20 cellular contexts compared by ENCODE assay signal in the genomic region with DNA sequence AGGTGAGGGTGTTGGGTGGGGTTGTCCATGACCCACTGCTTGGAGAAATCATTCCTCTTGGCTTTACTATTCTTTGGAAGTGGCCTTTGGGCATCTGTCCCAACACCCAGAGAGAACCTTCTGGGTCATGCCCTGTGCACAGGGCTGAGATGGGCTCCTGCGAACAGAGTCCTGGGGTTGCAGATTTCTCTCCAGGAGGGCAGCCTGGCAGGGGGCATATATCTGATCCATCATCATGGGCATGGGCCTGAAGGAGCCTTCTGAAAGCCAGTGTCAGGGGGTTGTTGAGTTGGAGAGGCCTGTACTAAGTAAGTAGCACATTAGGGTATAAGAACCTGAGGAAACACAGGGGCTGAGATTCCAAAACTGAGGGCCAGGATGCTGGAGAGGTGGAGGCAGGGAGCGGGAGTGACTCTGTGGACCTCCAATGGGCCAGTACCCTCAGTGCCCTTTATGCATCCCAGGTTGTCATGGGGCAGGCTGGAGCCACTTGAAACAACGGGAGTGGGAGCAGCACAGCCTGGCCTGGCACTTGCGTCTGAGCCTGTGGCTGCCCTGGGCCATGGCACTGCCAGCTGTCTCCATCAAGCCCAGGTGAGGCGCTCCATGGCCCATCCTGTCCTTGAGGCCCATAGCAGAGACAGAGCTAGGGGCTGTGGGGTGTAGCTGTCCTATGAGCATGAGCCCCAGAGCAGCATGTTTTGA.
A peak's percentile ranks its signal among the peaks of the same experiment; 100 is the strongest.
DNase-seq lines count a peak whose midpoint lies in the region; ATAC-seq, FAIRE-seq and TF ChIP-seq lines count a peak whose summit lies in the region.
"Had no signal": no experiment of that assay in that cellular context is flagged by ENCODE, and none has a peak within 500 bp of the region (broad histone marks: within the 10 kb centered on the region; RNA-seq: fewer than 3 reads in every experiment).

No MANE protein-coding gene starts in this region.

- TF ChIP-seq POLR2A in HepG2 (IDR thresholded peaks at IDR 0.05; ENCODE audit: insufficient read depth in 1 of 2, low read depth in 2 of 2, low read length in 2 of 2) (no peak), sigmoid colon (IDR thresholded peaks at IDR 0.05) (no peak)

- H3K4me1 Mint-ChIP-seq in activated naive CD8-positive, alpha-beta T cell treated with anti-CD3 and anti-CD28 coated beads, Interleukin-2, amount 10 ng/mL, durations not matched to agents 7 days and 5 days = no peaks in the 10 kb centered on the region
- no peaks in the 10 kb centered on the region for H3K4me1 Mint-ChIP-seq in activated naive CD8-positive, alpha-beta T cell treated with anti-CD3 and anti-CD28 coated beads for 36 hours

- H2AFZ ChIP-seq in HepG2 (ENCODE audit: low read length) = no peak overlapping the region

- H3K27me3 Mint-ChIP-seq in activated naive CD8-positive, alpha-beta T cell treated with anti-CD3 and anti-CD28 coated beads, Interleukin-2, amount 10 ng/mL, durations not matched to agents 7 days and 5 days = no peaks in the 10 kb centered on the region
- no peaks in the 10 kb centered on the region for H3K27me3 Mint-ChIP-seq in activated naive CD8-positive, alpha-beta T cell treated with anti-CD3 and anti-CD28 coated beads for 36 hours
- H3K27me3 Mint-ChIP-seq: CD4-positive, alpha-beta T cell had no signal

- no peak for TF ChIP-seq RAD21 in HepG2 (CRISPR knock-in tag; IDR thresholded peaks at IDR 0.05)

- H3K27ac ChIP-seq in HepG2 (ENCODE audit: extremely low read length, insufficient read depth, low read length) (no peak overlapping the region), sigmoid colon (no peak overlapping the region)
- H3K27ac ChIP-seq: A549 had no signal

- POLR2A ChIA-PET in activated naive CD8-positive, alpha-beta T cell treated with anti-CD3 and anti-CD28 coated beads, Interleukin-2, amount 10 ng/mL, durations not matched to agents 7 days and 5 days (lab: Charles Lee) = no interaction called here
- POLR2A ChIA-PET in HepG2 (lab: Yijun Ruan, JAX) = no interaction called here

- no peaks in the 10 kb centered on the region for H3K79me2 ChIP-seq in HepG2 (ENCODE audit: insufficient read depth, low read length)

- BruUV-seq in HepG2 (replicated peaks; lab: Mats Ljungman, UMichigan) = no TSS peak

- in situ Hi-C loops in HepG2 (cut with HindIII; ENCODE audit: extremely low pct_ligation_motif_present, low pct_unique_long_range_greater_than_20kb) = no loop called here

- no peaks in the 10 kb centered on the region for H3K36me3 ChIP-seq in HepG2 (replicated peaks in 1 of 2; ENCODE audit: control insufficient read depth in 1 of 2, insufficient read depth in 2 of 2, low read length in 2 of 2)
- H3K36me3 ChIP-seq in sigmoid colon = no peaks in the 10 kb centered on the region

- H4K20me1 ChIP-seq in HepG2 (ENCODE audit: insufficient read depth, low read length) = no peaks in the 10 kb centered on the region

- intact Hi-C loops in HepG2 (cut with micrococcal nuclease; ENCODE audit: unreplicated experiment) = no loop called here
- intact Hi-C loops in sigmoid colon (cut with DNase I) = no loop called here

- H3K4me3 ChIP-seq in HepG2 (replicated peaks in 1 of 3; ENCODE audit: insufficient read depth in 1 of 3, low read depth in 2 of 3, low read length in 3 of 3) = no peak overlapping the region
- H3K4me3 ChIP-seq in sigmoid colon = no peak overlapping the region
- H3K4me3 ChIP-seq: A549 had no signal

- H3K36me3 Mint-ChIP-seq in activated naive CD8-positive, alpha-beta T cell treated with anti-CD3 and anti-CD28 coated beads, Interleukin-2, amount 10 ng/mL, durations not matched to agents 7 days and 5 days = no peaks in the 10 kb centered on the region
- H3K36me3 Mint-ChIP-seq in activated naive CD8-positive, alpha-beta T cell treated with anti-CD3 and anti-CD28 coated beads for 36 hours = no peaks in the 10 kb centered on the region

- WGBS in HepG2 (ENCODE audit: low lambda C conversion rate) = 87% methylated on average over 3 of the region's 5 CpGs
- WGBS in sigmoid colon, 2 donors = 92 to 96% methylated on average over 5 of the region's 5 CpGs

- no peak for ATAC-seq in activated naive CD8-positive, alpha-beta T cell treated with anti-CD3 and anti-CD28 coated beads, Interleukin-2, amount 10 ng/mL, durations not matched to agents 7 days and 5 days (ENCODE audit: low read depth)
- peak; percentile 9 for ATAC-seq in HepG2
- ATAC-seq in HG02610 (IDR thresholded peaks at IDR 0.05; ENCODE audit: unreplicated experiment) = no peak
- ATAC-seq: A549 had no signal

- H3K4me3 Mint-ChIP-seq in activated naive CD8-positive, alpha-beta T cell treated with anti-CD3 and anti-CD28 coated beads, Interleukin-2, amount 10 ng/mL, durations not matched to agents 7 days and 5 days = no peak overlapping the region
- H3K4me3 Mint-ChIP-seq in activated naive CD8-positive, alpha-beta T cell treated with anti-CD3 and anti-CD28 coated beads for 36 hours = no peak overlapping the region
- H3K4me3 Mint-ChIP-seq: CD4-positive, alpha-beta T cell had no signal

- peak; percentile 14 for DNase-seq in activated naive CD8-positive, alpha-beta T cell treated with anti-CD3 and anti-CD28 coated beads, Interleukin-2, amount 10 ng/mL, durations not matched to agents 7 days and 5 days
- DNase-seq in activated naive CD8-positive, alpha-beta T cell treated with anti-CD3 and anti-CD28 coated beads for 36 hours = no peak
- DNase-seq in HepG2 (ENCODE audit: low spot score) (no peak), sigmoid colon (peak; percentile 48), NCI-H187 (lab: John Stamatoyannopoulos, UW) (no peak)
- DNase-seq in activated CD8-positive, alpha-beta memory T cell treated with anti-CD3 and anti-CD28 coated beads for 24 hours = no peak
- DNase-seq: DMS153, GF-D8, HCEC 1CT, MM.1S, NCI-H1092, NCI-H146, NCI-H2081, NCI-H748 treated with DMSO at 0.1 percent for 48 hours, RPMI8226, SIG-M5 had no signal

- H3K4me2 ChIP-seq in HepG2 (ENCODE audit: low read depth, low read length) = peak overlapping the region; percentile 54; the same call in 1 of the 2 replicates
- H3K4me2 ChIP-seq: A549 had no signal

- no peaks in the 10 kb centered on the region for H3K9me3 Mint-ChIP-seq in activated naive CD8-positive, alpha-beta T cell treated with anti-CD3 and anti-CD28 coated beads, Interleukin-2, amount 10 ng/mL, durations not matched to agents 7 days and 5 days
- H3K9me3 Mint-ChIP-seq in activated naive CD8-positive, alpha-beta T cell treated with anti-CD3 and anti-CD28 coated beads for 36 hours = no peaks in the 10 kb centered on the region
- H3K9me3 Mint-ChIP-seq: CD4-positive, alpha-beta T cell had no signal

- CTCF ChIA-PET in HepG2 (lab: Yijun Ruan, JAX; ENCODE audit: low intra/inter-chr PET ratio, low total read pairs) = no interaction called here

- TF ChIP-seq EP300 in HepG2 (IDR thresholded peaks at IDR 0.05; ENCODE audit: low read depth in 2 of 2, low read length in 2 of 2) (no peak), HepG2 (CRISPR knock-in tag; IDR thresholded peaks at IDR 0.05; ENCODE audit: borderline replicate concordance) (no peak), sigmoid colon (IDR thresholded peaks at IDR 0.05) (no peak)

- H3K9me3 ChIP-seq in HepG2 (ENCODE audit: low read length) = no peaks in the 10 kb centered on the region
- no peaks in the 10 kb centered on the region for H3K9me3 ChIP-seq in sigmoid colon
- H3K9me3 ChIP-seq: A549, Caco-2 had no signal

- H3K4me1 ChIP-seq in HepG2 (ENCODE audit: insufficient read depth, low read length) (peaks cover 27% of the 10 kb centered on the region), sigmoid colon (no peaks in the 10 kb centered on the region)
- H3K4me1 ChIP-seq: A549 had no signal

- no peak overlapping the region for H3K9ac ChIP-seq in HepG2 (ENCODE audit: insufficient read depth, low read depth, low read length)

- TF ChIP-seq CTCF in HepG2 (CRISPR knock-in tag; IDR thresholded peaks at IDR 0.05) (no peak), sigmoid colon (IDR thresholded peaks at IDR 0.05) (no peak)

- H3K27me3 ChIP-seq in HepG2 (ENCODE audit: control insufficient read depth in 1 of 2, insufficient read depth in 2 of 2, low read length in 2 of 2) = peaks cover 2 to 5% of the 10 kb centered on the region in 2 experiments; a peak in 3 of 5 replicates
- no peaks in the 10 kb centered on the region for H3K27me3 ChIP-seq in sigmoid colon

- FAIRE-seq in HepG2 (lab: Jason Lieb, UNC) = no peak
- FAIRE-seq: A549 had no signal

- no peak overlapping the region for H3K27ac Mint-ChIP-seq in activated naive CD8-positive, alpha-beta T cell treated with anti-CD3 and anti-CD28 coated beads, Interleukin-2, amount 10 ng/mL, durations not matched to agents 7 days and 5 days
- no peak overlapping the region for H3K27ac Mint-ChIP-seq in activated naive CD8-positive, alpha-beta T cell treated with anti-CD3 and anti-CD28 coated beads for 36 hours
- H3K27ac Mint-ChIP-seq: CD4-positive, alpha-beta T cell had no signal

TF ChIP-seq in HepG2, 621 proteins besides CTCF, POLR2A, EP300 and RAD21:
- TF ChIP-seq LCORL (IDR thresholded peaks at IDR 0.05) (no peak), LCORL (CRISPR knock-in tag; IDR thresholded peaks at IDR 0.05) (no peak), CEBPB (IDR thresholded peaks at IDR 0.05; ENCODE audit: borderline replicate concordance, low read depth, low read length) (no peak), RBAK (CRISPR knock-in tag; IDR thresholded peaks at IDR 0.05) (no peak), ZNF326 (CRISPR knock-in tag; IDR thresholded peaks at IDR 0.05; ENCODE audit: borderline replicate concordance) (no peak), ZNF674 (CRISPR knock-in tag; IDR thresholded peaks at IDR 0.05; ENCODE audit: low read depth) (no peak), ZNF660 (CRISPR knock-in tag; IDR thresholded peaks at IDR 0.05; ENCODE audit: borderline replicate concordance, low read depth) (no peak), ZNF569 (CRISPR knock-in tag; IDR thresholded peaks at IDR 0.05; ENCODE audit: borderline replicate concordance) (no peak), ZNF230 (CRISPR knock-in tag; IDR thresholded peaks at IDR 0.05) (no peak)

Comparison
In these comparisons a context has a peak if more than half of its experiments do, and no peak if none do; other contexts are left out.
1. DNase-seq: peak in activated naive CD8-positive, alpha-beta T cell treated with anti-CD3 and anti-CD28 coated beads, Interleukin-2, amount 10 ng/mL, durations not matched to agents 7 days and 5 days (single experiment) and sigmoid colon (single experiment); none in activated naive CD8-positive, alpha-beta T cell treated with anti-CD3 and anti-CD28 coated beads for 36 hours (single experiment), HepG2 (single experiment), NCI-H187 (0 of 2) and activated CD8-positive, alpha-beta memory T cell treated with anti-CD3 and anti-CD28 coated beads for 24 hours (single experiment).